10 cellular contexts compared by ENCODE assay signal in genomic region chr7:604884-605531, GRCh38.
DNase-seq lines count a peak whose midpoint lies in the region; ATAC-seq and TF ChIP-seq lines count a peak whose summit lies in the region.
"Had no signal": no experiment of that assay in that cellular context is flagged by ENCODE, and none has a peak within 500 bp of the region (broad histone marks: within the 10 kb centered on the region; RNA-seq: fewer than 3 reads in every experiment).

No MANE protein-coding gene starts in this region.

- no peaks in the 10 kb centered on the region for H3K36me3 Mint-ChIP-seq in nephron (ENCODE audit: low read depth)

- H3K36me3 ChIP-seq in heart left ventricle (peaks cover 0 to 14% (median 0%) of the 10 kb centered on the region in 9 donors), aorta (ENCODE audit: control insufficient read depth in 1 of 2, insufficient read depth in 2 of 2, low read length in 1 of 2) (no peaks in the 10 kb centered on the region)

- H3K4me1 Mint-ChIP-seq in nephron = peaks cover 31% of the 10 kb centered on the region

- H3K4me3 ChIP-seq in heart left ventricle = peak overlapping the region in 8 of 12 donors; percentile 14 to 44 (median 29)
- no peak overlapping the region for H3K4me3 ChIP-seq in aorta (ENCODE audit: low read length in 2 of 2)

- TF ChIP-seq CTCF in heart left ventricle (IDR thresholded peaks at IDR 0.05) = no peak
- TF ChIP-seq CTCF in nephron (IDR thresholded peaks at IDR 0.05; ENCODE audit: unreplicated experiment in 3 of 3) = no peak

- 81 to 90% (median 88%) methylated on average over 27 to 28 of the region's 28 CpGs for WGBS in heart left ventricle, 4 donors
- WGBS in aorta, 2 donors = 73 to 76% methylated on average over 28 of the region's 28 CpGs

- H3K27ac Mint-ChIP-seq in nephron = peak overlapping the region; percentile 37 to 77 (median 74)

- H3K27me3 Mint-ChIP-seq in nephron (ENCODE audit: low read depth) = peaks cover 5% of the 10 kb centered on the region

- H3K27me3 ChIP-seq in heart left ventricle (no peaks in the 10 kb centered on the region), aorta (ENCODE audit: control insufficient read depth in 1 of 2, insufficient read depth in 2 of 2, low read length in 1 of 2) (no peaks in the 10 kb centered on the region)

- peak overlapping the region; percentile 73 to 96 (median 83) for H3K27ac ChIP-seq in heart left ventricle
- peak overlapping the region; percentile 84 for H3K27ac ChIP-seq in cingulate gyrus (ENCODE audit: low read depth, low read length)
- H3K27ac ChIP-seq in aorta (ENCODE audit: low read depth in 1 of 2, low read length in 2 of 2) = peak overlapping the region; percentile 88 to 98

- intact Hi-C loops in heart left ventricle (cut with DNase I) (no loop called here), cardiac septum (cut with DNase I) (no loop called here), aorta (cut with DNase I) (loop anchor here in 1 of 2 donors (1.0 to 5.0 kb wide), 2 partner anchors 48 to 89 kb away; no protein-coding TSS in a partner anchor)

- H3K4me1 ChIP-seq in heart left ventricle = peaks cover 0 to 72% (median 37%) of the 10 kb centered on the region in 12 donors
- no peaks in the 10 kb centered on the region for H3K4me1 ChIP-seq in aorta (ENCODE audit: control insufficient read depth in 1 of 2, insufficient read depth in 2 of 2, low read length in 2 of 2)

- TF ChIP-seq POLR2A in heart left ventricle (IDR thresholded peaks at IDR 0.05) = no peak

- DNase-seq in heart left ventricle (peak in 2 of 5 donors; percentile 60 to 62), cardiac septum (ENCODE audit: low spot score) (no peak), aorta (peak; percentile 79 to 88), D341Med (ENCODE audit: low spot score) (no peak), NCI-H2029 treated with DMSO at 0.1 percent for 48 hours (lab: John Stamatoyannopoulos, UW) (no peak), DMS79 treated with DMSO at 0.1 percent for 48 hours (lab: John Stamatoyannopoulos, UW) (no peak)
- DNase-seq: cortex of kidney had no signal

- no peaks in the 10 kb centered on the region for H3K9me3 ChIP-seq in heart left ventricle
- no peaks in the 10 kb centered on the region for H3K9me3 ChIP-seq in aorta (ENCODE audit: control insufficient read depth, low read length)

- ATAC-seq in heart left ventricle (peak in 1 of 4 donors; percentile 4), aorta (ENCODE audit: low FRiP score) (no peak)

- no peak overlapping the region for H3K4me3 Mint-ChIP-seq in nephron
- H3K4me3 Mint-ChIP-seq: neural crest cell had no signal

- H3K9me3 Mint-ChIP-seq in nephron = no peaks in the 10 kb centered on the region
- H3K9me3 Mint-ChIP-seq: neural crest cell had no signal

Comparison
In these comparisons a context has a peak if more than half of its experiments do, and no peak if none do; other contexts are left out.
1. DNase-seq: peak in aorta (2 of 2); none in cardiac septum (single experiment), D341Med (single experiment), NCI-H2029 treated with DMSO at 0.1 percent for 48 hours (single experiment) and DMS79 treated with DMSO at 0.1 percent for 48 hours (single experiment).
2. H3K4me3 ChIP-seq: peak in heart left ventricle (8 of 12); none in aorta (0 of 2).
3. Peak in every context shown above with its lines, with median percentiles within 50 percentile points of each other: H3K27ac ChIP-seq.